13 cellular contexts compared by ENCODE assay signal in the genomic region with DNA sequence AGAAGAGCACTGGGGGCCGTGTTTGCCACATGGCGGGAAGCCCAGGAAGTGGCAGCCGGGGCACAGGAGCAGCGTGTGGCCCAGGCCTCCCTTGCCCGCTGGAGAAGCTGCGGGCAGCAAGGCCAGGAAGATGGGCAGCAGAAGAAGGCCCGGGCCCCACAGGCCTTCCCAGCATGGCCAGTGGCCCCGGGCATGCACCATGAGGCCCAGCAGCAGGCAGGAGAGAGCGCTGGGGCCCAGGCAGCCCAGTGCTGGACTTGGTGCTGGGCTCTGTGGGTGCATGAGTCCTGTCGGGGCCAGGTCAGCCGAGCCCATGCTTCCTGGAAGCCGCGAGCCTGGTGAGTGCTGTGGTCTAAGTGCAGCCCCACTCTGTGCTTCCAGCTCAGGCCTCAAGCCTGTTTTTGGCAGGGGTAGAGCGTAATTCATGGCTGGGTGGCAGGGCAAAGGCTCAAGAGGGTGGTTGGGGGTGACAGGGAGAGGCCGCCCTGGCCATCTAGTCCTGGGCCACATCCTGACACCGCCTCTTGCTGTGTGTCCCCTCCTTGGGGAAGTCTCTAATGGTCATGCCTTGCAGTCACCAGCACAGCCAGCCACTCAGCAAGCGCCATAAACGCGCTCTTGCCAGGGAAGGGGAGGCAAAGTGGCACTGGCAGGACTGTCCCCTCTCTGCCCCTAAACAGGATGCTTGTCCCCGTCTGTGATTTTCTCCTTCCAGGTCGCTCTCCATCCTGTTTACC. TPM values are rescaled to one million over a fixed set of nuclear protein-coding genes. Genes with fewer than 3 reads are reported as not detected.
A peak's percentile ranks its signal among the peaks of the same experiment; 100 is the strongest.
DNase-seq lines count a peak whose midpoint lies in the region; ATAC-seq and TF ChIP-seq lines count a peak whose summit lies in the region.
"Had no signal": no experiment of that assay in that cellular context is flagged by ENCODE, and none has a peak within 500 bp of the region (broad histone marks: within the 10 kb centered on the region; RNA-seq: fewer than 3 reads in every experiment).

No MANE protein-coding gene starts in this region.

- H3K27ac ChIP-seq in HUES48 (ENCODE audit: low read depth, low read length) (peak overlapping the region; percentile 21), coronary artery (peak overlapping the region in 1 of 2 donors; percentile 44), suprapubic skin (no peak overlapping the region)
- H3K27ac ChIP-seq: brain microvascular endothelial cell had no signal

- H3K36me3 Mint-ChIP-seq in mesothelial cell of epicardium, result no peaks in the 10 kb centered on the region
- H3K36me3 Mint-ChIP-seq: T-cell, type B pancreatic cell had no signal

- TF ChIP-seq EP300 in suprapubic skin (IDR thresholded peaks at IDR 0.05), result no peak

- no peaks in the 10 kb centered on the region for H3K27me3 Mint-ChIP-seq in mesothelial cell of epicardium (ENCODE audit: low read depth)
- H3K27me3 Mint-ChIP-seq: T-cell, type B pancreatic cell had no signal

- H3K27me3 ChIP-seq in HUES48 (ENCODE audit: control insufficient read depth, insufficient read depth, low read length) (no peaks in the 10 kb centered on the region), suprapubic skin (no peaks in the 10 kb centered on the region)
- H3K27me3 ChIP-seq: brain microvascular endothelial cell had no signal

- no peak for TF ChIP-seq POLR2A in suprapubic skin (IDR thresholded peaks at IDR 0.05)

- H3K4me3 Mint-ChIP-seq in mesothelial cell of epicardium, result peak overlapping the region; percentile 58
- H3K4me3 Mint-ChIP-seq: type B pancreatic cell had no signal

- ATAC-seq in GM19395 (IDR thresholded peaks at IDR 0.05; ENCODE audit: unreplicated experiment), result no peak
- ATAC-seq in GM21381 (IDR thresholded peaks at IDR 0.05; ENCODE audit: unreplicated experiment), result no peak

- WGBS in suprapubic skin, result 41% methylated on average over 8 of the region's 21 CpGs

- H3K27ac Mint-ChIP-seq in mesothelial cell of epicardium, result no peak overlapping the region
- H3K27ac Mint-ChIP-seq: T-cell, type B pancreatic cell had no signal

- H3K9me3 ChIP-seq in HUES48 (ENCODE audit: control insufficient read depth, insufficient read depth, low read length) (no peaks in the 10 kb centered on the region), suprapubic skin (no peaks in the 10 kb centered on the region)

- H3K9ac ChIP-seq in HUES48 (ENCODE audit: low read depth, low read length), result no peak overlapping the region

- no peak for DNase-seq in coronary artery (ENCODE audit: low spot score)
- DNase-seq in mesothelial cell of epicardium (ENCODE audit: low spot score in 2 of 2, unreplicated experiment in 2 of 2), result no peak
- no peak for DNase-seq in suprapubic skin (ENCODE audit: low spot score in 2 of 2)
- no peak for DNase-seq in DMS79 (lab: John Stamatoyannopoulos, UW)
- DNase-seq: brain microvascular endothelial cell had no signal

- no peak overlapping the region for H3K4me3 ChIP-seq in HUES48 (ENCODE audit: low read depth, low read length)
- peak overlapping the region; percentile 63 for H3K4me3 ChIP-seq in coronary artery
- H3K4me3 ChIP-seq in suprapubic skin, result peak overlapping the region; percentile 32

- H3K4me1 ChIP-seq in HUES48 (ENCODE audit: control insufficient read depth, insufficient read depth, low read length) (peaks cover 35% of the 10 kb centered on the region), suprapubic skin (peaks cover 42% of the 10 kb centered on the region)

- peaks cover 17% of the 10 kb centered on the region for H3K4me1 Mint-ChIP-seq in mesothelial cell of epicardium

- H3K36me3 ChIP-seq in HUES48 (ENCODE audit: control insufficient read depth, insufficient read depth, low read length) (no peaks in the 10 kb centered on the region), suprapubic skin (no peaks in the 10 kb centered on the region)
- H3K36me3 ChIP-seq: brain microvascular endothelial cell had no signal

- TF ChIP-seq CTCF in coronary artery (IDR thresholded peaks at IDR 0.05), result no peak
- no peak for TF ChIP-seq CTCF in mesothelial cell of epicardium (IDR thresholded peaks at IDR 0.05; ENCODE audit: unreplicated experiment)
- TF ChIP-seq CTCF in suprapubic skin (IDR thresholded peaks at IDR 0.05), result no peak

- H3K9me3 Mint-ChIP-seq in mesothelial cell of epicardium, result no peaks in the 10 kb centered on the region
- H3K9me3 Mint-ChIP-seq: T-cell, type B pancreatic cell had no signal

RNA-seq across cellular contexts. Expression of gene MTHFR, which starts 21.3 kb away (rescaled TPM):
- total RNA-seq in mesothelial cell of epicardium (37.7 to 39.6 TPM (median 39.2 TPM) in 3 replicates), suprapubic skin (10 to 100 TPM; 35.0 to 57.5 (median 39.7) TPM)

RNA-seq across cellular contexts. Expression of gene CLCN6, which starts 21.6 kb away (rescaled TPM):
- total RNA-seq in mesothelial cell of epicardium (28.1 to 30.3 TPM (median 29.1 TPM) in 3 replicates), suprapubic skin (10 to 100 TPM in 2 of 4 donors, 1 to 10 TPM in 2; 6.2 to 22.5 (median 10.2) TPM)

RNA-seq across cellular contexts. Expression of gene C1orf167, which starts 22.4 kb away (rescaled TPM):
- total RNA-seq in mesothelial cell of epicardium (0.18 to 0.20 TPM in 2 of 3 replicates, not detected in the other), suprapubic skin (1 to 10 TPM in 2 of 4 donors, not detected in 2; 1.1 to 6.1 TPM)
- total RNA-seq: frontal cortex, M059J, NCI-H460, T-cell had no signal

RNA-seq across cellular contexts. Expression of gene AGTRAP, which starts 48.5 kb away (rescaled TPM):
- total RNA-seq in mesothelial cell of epicardium, result 25.8 to 29.4 TPM (median 29.0 TPM) in 3 replicates
- 10 to 100 TPM; 34.7 to 52.5 (median 47.2) TPM for total RNA-seq in suprapubic skin
